In the genomic region with DNA sequence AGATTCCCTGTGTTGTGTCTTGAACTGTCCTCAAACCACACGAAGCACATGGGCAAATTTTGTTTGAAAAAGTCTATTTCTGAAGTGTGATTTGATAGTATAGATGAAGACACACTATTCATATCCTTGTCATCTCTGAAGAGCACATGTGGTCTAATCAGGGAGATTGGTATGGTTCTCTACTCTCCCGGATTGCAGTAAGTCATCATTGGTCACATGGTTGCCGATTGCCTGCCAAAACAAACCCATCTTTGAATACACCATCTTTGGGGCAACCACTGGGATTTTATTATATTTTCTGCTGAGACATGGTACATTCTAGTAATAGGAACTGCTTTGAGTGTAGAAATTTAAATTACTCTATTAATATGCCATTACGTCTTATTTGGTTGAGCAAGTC, we compare ENCODE assay signal across 28 cellular contexts.
"Had no signal": no experiment of that assay in that cellular context is flagged by ENCODE, and none has a peak within 500 bp of the region (broad histone marks: within the 10 kb centered on the region; RNA-seq: fewer than 3 reads in every experiment).

No MANE protein-coding gene starts in this region.

- H3K9me3 ChIP-seq: left lung, lower lobe of right lung, testis, transverse colon had no signal

- H3K9me3 Mint-ChIP-seq: brain; natural killer cell; neural progenitor cell; T-helper 1 cell treated with Interleukin-12 subunit alpha and Interleukin-12 subunit beta and Interleukin-4 antibody, amounts not matched to agents 30 μg/mL and 1 μg/mL, for 36 hours had no signal

- H3K27ac ChIP-seq: coronary artery, dorsolateral prefrontal cortex, foreskin keratinocyte, heart right ventricle, left lung, lower lobe of right lung, neural progenitor cell, right atrium auricular region, testis, transverse colon, WERI-Rb-1 had no signal

- H3K27me3 ChIP-seq: dorsolateral prefrontal cortex, foreskin keratinocyte, heart right ventricle, left lung, neural progenitor cell, right atrium auricular region, testis, transverse colon had no signal

- ATAC-seq: activated CD4-positive, CD25-positive, alpha-beta regulatory T cell treated with anti-CD3 and anti-CD28 coated beads, Interleukin-2, amount 50 U/mL, for 24 hours; foreskin keratinocyte; heart right ventricle; left lung; lower lobe of right lung; natural killer cell had no signal

- H3K27me3 Mint-ChIP-seq: activated naive CD4-positive, alpha-beta T cell treated with anti-CD3 and anti-CD28 coated beads, Interleukin-2, amount 50 U/mL, for 24 hours had no signal

- DNase-seq: activated CD4-positive, alpha-beta T cell treated with anti-CD3 and anti-CD28 coated beads for 48 hours; activated CD4-positive, alpha-beta T cell treated with anti-CD3 and anti-CD28 coated beads, Interleukin-2, amount 50 U/mL, for 48 hours; activated CD8-positive, alpha-beta memory T cell treated with anti-CD3 and anti-CD28 coated beads for 24 hours; anterior cingulate cortex; dorsolateral prefrontal cortex; effector memory CD4-positive, alpha-beta T cell; foreskin keratinocyte; heart right ventricle; kidney glomerular epithelial cell; left lung; lower lobe of right lung; mesenchymal stem cell; natural killer cell; occipital lobe; stimulated activated CD4-positive, alpha-beta T cell treated with anti-CD3 and anti-CD28 coated beads, Interleukin-15, amount 100 ng/mL, for 24 hours; stimulated activated CD4-positive, alpha-beta T cell treated with anti-CD3 and anti-CD28 coated beads, Interleukin-2, amount 100 ng/mL, for 24 hours; stimulated activated naive CD4-positive, alpha-beta T cell; T-helper 9 cell; testis; transverse colon; WERI-Rb-1 had no signal

- H3K36me3 Mint-ChIP-seq: brain, natural killer cell, neural progenitor cell had no signal

- H3K36me3 ChIP-seq: heart right ventricle, left lung, lower lobe of right lung, neural progenitor cell, right atrium auricular region, transverse colon, WERI-Rb-1 had no signal

- H3K4me1 ChIP-seq: foreskin keratinocyte, neural progenitor cell, right atrium auricular region, testis had no signal

- H3K4me1 Mint-ChIP-seq: activated naive CD4-positive, alpha-beta T cell treated with anti-CD3 and anti-CD28 coated beads, Interleukin-2, amount 50 U/mL, for 24 hours; natural killer cell; neural progenitor cell had no signal

- H3K4me3 Mint-ChIP-seq: activated naive CD4-positive, alpha-beta T cell treated with anti-CD3 and anti-CD28 coated beads, Interleukin-2, amount 50 U/mL, for 24 hours; brain; natural killer cell; neural progenitor cell; T-helper 1 cell treated with Interleukin-12 subunit alpha and Interleukin-12 subunit beta and Interleukin-4 antibody, amounts not matched to agents 30 μg/mL and 1 μg/mL, for 36 hours had no signal

- H3K4me3 ChIP-seq: coronary artery, dorsolateral prefrontal cortex, heart right ventricle, left lung, lower lobe of right lung, neural progenitor cell, right atrium auricular region, testis, transverse colon had no signal

- H3K27ac Mint-ChIP-seq: activated naive CD4-positive, alpha-beta T cell treated with anti-CD3 and anti-CD28 coated beads, Interleukin-2, amount 50 U/mL, for 24 hours; brain; natural killer cell; neural progenitor cell; T-helper 1 cell treated with Interleukin-12 subunit alpha and Interleukin-12 subunit beta and Interleukin-4 antibody, amounts not matched to agents 30 μg/mL and 1 μg/mL, for 36 hours had no signal
